ENCODE assay signal across 12 cellular contexts in genomic region chr22:44049369-44050231, GRCh38. TPM values are rescaled to one million over a fixed set of nuclear protein-coding genes. Genes with fewer than 3 reads are reported as not detected.
DNase-seq lines count a peak whose midpoint lies in the region; ATAC-seq, FAIRE-seq and TF ChIP-seq lines count a peak whose summit lies in the region.
"Had no signal": no experiment of that assay in that cellular context is flagged by ENCODE, and none has a peak within 500 bp of the region (broad histone marks: within the 10 kb centered on the region; RNA-seq: fewer than 3 reads in every experiment).

No MANE protein-coding gene starts in this region.

- CTCF ChIA-PET in CD4-positive, alpha-beta T cell (lab: Charles Lee): no interaction called here
- CTCF ChIA-PET in H1 (lab: Charles Lee; ENCODE audit: partially characterized antibody): interaction anchor here (0.8 to 2.9 kb wide), 4 partner anchors 10 to 308 kb away, joined by 3 to 8 read pairs (median 4); no protein-coding TSS in a partner anchor

- H2BK20ac ChIP-seq in H1 (ENCODE audit: low read length): no peak overlapping the region

- no peak overlapping the region for H3K56ac ChIP-seq in H1 (replicated peaks; ENCODE audit: insufficient read length, low read depth, low read length)

- POLR2A ChIA-PET in CD4-positive, alpha-beta T cell (lab: Charles Lee): no interaction called here
- POLR2A ChIA-PET in H1 (lab: Charles Lee; ENCODE audit: partially characterized antibody): no interaction called here

- H3K4me3 ChIP-seq in H1 (ENCODE audit: extremely low read depth in 1 of 4, insufficient read depth in 2 of 4, low read depth in 3 of 4, low read length in 4 of 4): no peak overlapping the region

- no peak overlapping the region for H3K23ac ChIP-seq in H1 (ENCODE audit: insufficient read length)

- no peak overlapping the region for H4K91ac ChIP-seq in H1 (replicated peaks; ENCODE audit: insufficient read length, low read length)

- H3K27ac ChIP-seq in CD4-positive, alpha-beta T cell (ENCODE audit: low read depth, low read length): no peak overlapping the region
- H3K27ac ChIP-seq in H1 (ENCODE audit: low read depth, low read length): no peak overlapping the region

- ATAC-seq in CD4-positive, alpha-beta T cell (ENCODE audit: poor library complexity): no peak
- ATAC-seq in activated T-cell treated with anti-CD3 and anti-CD28 coated beads, Interleukin-2, amount 50 U/mL, for 72 hours (replicated peaks in 1 of 2): no peak
- no peak for ATAC-seq in activated CD4-positive, CD25-positive, alpha-beta regulatory T cell treated with anti-CD3 and anti-CD28 coated beads, Interleukin-2, amount 50 U/mL, for 24 hours
- no peak for ATAC-seq in HG03196 (IDR thresholded peaks at IDR 0.05; ENCODE audit: unreplicated experiment)

- TF ChIP-seq CTCF in CD4-positive, alpha-beta T cell (IDR thresholded peaks at IDR 0.05): no peak
- TF ChIP-seq CTCF in H1 (IDR thresholded peaks at IDR 0.05; ENCODE audit: control extremely low read depth in 1 of 3, insufficient read depth in 1 of 3, low read depth in 1 of 3, low read length in 3 of 3): no peak

- H3K27me3 ChIP-seq in CD4-positive, alpha-beta T cell (ENCODE audit: control insufficient read depth, insufficient read depth, low read length): no peaks in the 10 kb centered on the region
- H3K27me3 ChIP-seq in H1 (replicated peaks in 1 of 4; ENCODE audit: control insufficient read depth in 3 of 4, extremely low read depth in 1 of 4, insufficient read depth in 3 of 4, low read length in 3 of 4): no peaks in the 10 kb centered on the region

- H2BK120ac ChIP-seq in H1 (replicated peaks; ENCODE audit: low read depth, low read length): no peak overlapping the region

- H3K79me1 ChIP-seq in H1 (ENCODE audit: low read depth, low read length): no peaks in the 10 kb centered on the region; the same call in 1 of the 2 replicates

- H2AFZ ChIP-seq in H1 (ENCODE audit: low read length): no peak overlapping the region

- no peaks in the 10 kb centered on the region for H3K9me3 Mint-ChIP-seq in CD4-positive, alpha-beta T cell
- H3K9me3 Mint-ChIP-seq in activated T-cell treated with anti-CD3 and anti-CD28 coated beads, Interleukin-2, amount 50 U/mL, for 72 hours: no peaks in the 10 kb centered on the region
- H3K9me3 Mint-ChIP-seq: activated CD4-positive, alpha-beta memory T cell treated with anti-CD3 and anti-CD28 coated beads, Interleukin-2, amount 10 ng/mL, durations not matched to agents 7 days and 5 days; activated naive CD4-positive, alpha-beta T cell treated with anti-CD3 and anti-CD28 coated beads, Interleukin-2, amount 50 U/mL, for 24 hours had no signal

- no peak overlapping the region for H3K9ac ChIP-seq in H1 (replicated peaks in 1 of 4; ENCODE audit: extremely low read depth in 1 of 4, low read depth in 3 of 4, low read length in 3 of 4)

- no peak overlapping the region for H2BK12ac ChIP-seq in H1 (ENCODE audit: low read depth, low read length)

- 0 out of 2 replicates have a peak overlapping the region, but pooled peaks have one; percentile 61 for H2BK15ac ChIP-seq in H1 (ENCODE audit: low read length)

- TF ChIP-seq POLR2A in H1 (IDR thresholded peaks at IDR 0.05; ENCODE audit: control extremely low read depth in 1 of 2, low read depth in 2 of 2, low read length in 2 of 2): no peak

- TF ChIP-seq EP300 in H1 (IDR thresholded peaks at IDR 0.05; ENCODE audit: borderline replicate concordance in 1 of 2, low read depth in 2 of 2, low read length in 2 of 2): no peak

- H4K20me1 ChIP-seq in H1 (replicated peaks in 1 of 2; ENCODE audit: control insufficient read depth in 1 of 2, insufficient read depth in 2 of 2, low read length in 2 of 2): no peaks in the 10 kb centered on the region

- H3K9me3 ChIP-seq in CD4-positive, alpha-beta T cell (ENCODE audit: control insufficient read depth, low read length): no peaks in the 10 kb centered on the region
- H3K9me3 ChIP-seq in H1 (ENCODE audit: insufficient read depth in 2 of 2, low read depth in 1 of 2, low read length in 1 of 2): no peaks in the 10 kb centered on the region

- H3K4me2 ChIP-seq in H1 (ENCODE audit: insufficient read depth in 1 of 2, low read depth in 2 of 2, low read length in 2 of 2): no peak overlapping the region

- H3K18ac ChIP-seq in H1 (ENCODE audit: extremely low read depth, low read length): peak overlapping the region; percentile 60

- peak overlapping the region; percentile 38 for H3K4me3 Mint-ChIP-seq in CD4-positive, alpha-beta T cell
- peak overlapping the region in 1 of 2 donors; percentile 46 for H3K4me3 Mint-ChIP-seq in activated T-cell treated with anti-CD3 and anti-CD28 coated beads, Interleukin-2, amount 50 U/mL, for 72 hours
- H3K4me3 Mint-ChIP-seq: activated CD4-positive, alpha-beta memory T cell treated with anti-CD3 and anti-CD28 coated beads, Interleukin-2, amount 10 ng/mL, durations not matched to agents 7 days and 5 days; activated naive CD4-positive, alpha-beta T cell treated with anti-CD3 and anti-CD28 coated beads, Interleukin-2, amount 50 U/mL, for 24 hours had no signal

- no peak overlapping the region for H3K27ac Mint-ChIP-seq in CD4-positive, alpha-beta T cell
- no peak overlapping the region for H3K27ac Mint-ChIP-seq in activated T-cell treated with anti-CD3 and anti-CD28 coated beads, Interleukin-2, amount 50 U/mL, for 72 hours
- H3K27ac Mint-ChIP-seq: activated CD4-positive, alpha-beta memory T cell treated with anti-CD3 and anti-CD28 coated beads, Interleukin-2, amount 10 ng/mL, durations not matched to agents 7 days and 5 days; activated naive CD4-positive, alpha-beta T cell treated with anti-CD3 and anti-CD28 coated beads, Interleukin-2, amount 50 U/mL, for 24 hours had no signal

- no peak overlapping the region for H2BK5ac ChIP-seq in H1 (ENCODE audit: low read depth, low read length)

- H3K4ac ChIP-seq in H1 (replicated peaks; ENCODE audit: insufficient read length, low read depth, low read length): no peak overlapping the region

- H3K4me1 Mint-ChIP-seq in CD4-positive, alpha-beta T cell (ENCODE audit: low read depth): peaks cover 19% of the 10 kb centered on the region
- peaks cover 29% of the 10 kb centered on the region for H3K4me1 Mint-ChIP-seq in activated T-cell treated with anti-CD3 and anti-CD28 coated beads, Interleukin-2, amount 50 U/mL, for 72 hours (ENCODE audit: low read depth)

- no peaks in the 10 kb centered on the region for H3K23me2 ChIP-seq in H1 (ENCODE audit: low read depth, low read length)

- no peak for TF ChIP-seq RAD21 in H1 (IDR thresholded peaks at IDR 0.05 in 1 of 2, conservative IDR thresholded peaks at IDR 0.05 in 1 of 2; ENCODE audit: low read depth in 2 of 2, low read length in 2 of 2)

- H3K79me2 ChIP-seq in H1 (ENCODE audit: control insufficient read depth in 1 of 2, insufficient read depth in 2 of 2, low read length in 2 of 2): no peaks in the 10 kb centered on the region

- H3K14ac ChIP-seq in H1 (ENCODE audit: insufficient read length): no peak overlapping the region

- H2AK5ac ChIP-seq in H1 (ENCODE audit: low read depth, low read length): 0 out of 2 replicates have a peak overlapping the region, but pooled peaks have one; percentile 13

- intact Hi-C loops in CD4-positive, alpha-beta T cell (cut with DNase I, micrococcal nuclease): no loop called here

- 91% methylated on average over 24 of the region's 24 CpGs; no CpG with 5 or more reads in 1 of the 2 experiments for whole genome bisulfite sequencing in H1 (ENCODE audit: extremely low coverage in 1 of 2, insufficient coverage in 1 of 2, insufficient read length in 1 of 2, insufficient replicate concordance in 2 of 2, low coverage in 1 of 2, low lambda C conversion rate in 2 of 2, missing lambda C conversion rate in 1 of 2), 2 experiments

- no peak for FAIRE-seq in H1 (lab: Jason Lieb, UNC)

- H3K27me3 Mint-ChIP-seq in CD4-positive, alpha-beta T cell: peaks cover 5% of the 10 kb centered on the region
- peaks cover 10% of the 10 kb centered on the region for H3K27me3 Mint-ChIP-seq in activated T-cell treated with anti-CD3 and anti-CD28 coated beads, Interleukin-2, amount 50 U/mL, for 72 hours (ENCODE audit: low read depth)
- H3K27me3 Mint-ChIP-seq: activated CD4-positive, alpha-beta memory T cell treated with anti-CD3 and anti-CD28 coated beads, Interleukin-2, amount 10 ng/mL, durations not matched to agents 7 days and 5 days had no signal

- no peaks in the 10 kb centered on the region for H3K36me3 Mint-ChIP-seq in CD4-positive, alpha-beta T cell (ENCODE audit: low read depth)
- H3K36me3 Mint-ChIP-seq in activated T-cell treated with anti-CD3 and anti-CD28 coated beads, Interleukin-2, amount 50 U/mL, for 72 hours (ENCODE audit: insufficient read depth in 2 of 2): peaks cover 0 to 2% of the 10 kb centered on the region in 2 donors
- H3K36me3 Mint-ChIP-seq: activated naive CD4-positive, alpha-beta T cell treated with anti-CD3 and anti-CD28 coated beads, Interleukin-2, amount 50 U/mL, for 24 hours had no signal

- no peak overlapping the region for H4K8ac ChIP-seq in H1 (ENCODE audit: extremely low read depth, insufficient read depth, low read length)

- peaks cover 3 to 11% (median 5%) of the 10 kb centered on the region in 4 experiments for H3K4me1 ChIP-seq in H1 (replicated peaks in 1 of 4; ENCODE audit: control insufficient read depth in 3 of 4, insufficient read depth in 4 of 4, low read length in 3 of 4)

- H3K36me3 ChIP-seq in H1 (ENCODE audit: control insufficient read depth in 2 of 4, insufficient read depth in 4 of 4, low read length in 3 of 4): no peaks in the 10 kb centered on the region

- no peak for DNase-seq in CD4-positive, alpha-beta T cell
- DNase-seq in NCI-H69 (lab: John Stamatoyannopoulos, UW) (peak; percentile 48), H1 (ENCODE audit: low read depth in 1 of 2, low spot score in 2 of 2) (no peak), pons (ENCODE audit: low spot score) (peak; percentile 26), 8988T (no peak)
- DNase-seq in activated T-cell treated with anti-CD3 and anti-CD28 coated beads, Interleukin-2, amount 50 U/mL, for 72 hours: no peak
- DNase-seq: activated CD4-positive, alpha-beta memory T cell treated with anti-CD3 and anti-CD28 coated beads, Interleukin-2, amount 10 ng/mL, durations not matched to agents 7 days and 5 days; COR-L47; NCI-H2029 treated with DMSO at 0.1 percent for 48 hours had no signal

- H4K5ac ChIP-seq in H1 (ENCODE audit: insufficient read length, low read depth, low read length): no peak overlapping the region

TF ChIP-seq in H1, 55 proteins besides CTCF, POLR2A, EP300 and RAD21 (continues in another document):
- no peak for TF ChIP-seq CREB1 (IDR thresholded peaks at IDR 0.05)

RNA-seq across cellular contexts. Expression of gene PARVB, which starts 25.5 kb away (rescaled TPM):
- 1 to 10 TPM; 6.2 to 6.4 TPM for total RNA-seq in CD4-positive, alpha-beta T cell
- total RNA-seq in H1 (2021; fragmentation: NEBNext Ultra II Directional; extraction: Animal tissue kit (Norgen Biotek cat#: 25700)): 18.6 and 19.4 TPM in 2 replicates
- polyA plus RNA-seq in H1 (2011; rRNA removed): 14.5 and 18.4 TPM in 2 replicates
- 17.5 TPM for polyA plus RNA-seq in H1 (2011; cell fraction: cytosol; rRNA removed)
- polyA plus RNA-seq in H1 (2011; cell fraction: nucleus; rRNA removed): 14.7 TPM
- polyA plus RNA-seq in H1 (2012, experiment 1 of 2): 10.9 to 16.8 TPM (median 14.0 TPM) in 4 replicates
- polyA plus RNA-seq in H1 (2012, experiment 2 of 2): 10.7 TPM
- polyA plus RNA-seq in H1 (2013, experiment 1 of 2): 7.5 TPM
- polyA plus RNA-seq in H1 (2013, experiment 2 of 2): 7.3 TPM
- 7.6 and 7.7 TPM in 2 replicates for polyA minus RNA-seq in H1 (2011; rRNA and poly(A)+ RNA removed)
- polyA minus RNA-seq in H1 (2011; cell fraction: cytosol; rRNA and poly(A)+ RNA removed): 5.4 TPM
- polyA minus RNA-seq in H1 (2011; cell fraction: nucleus; rRNA and poly(A)+ RNA removed): 2.2 TPM
- total RNA-seq in activated T-cell treated with anti-CD3 and anti-CD28 coated beads, Interleukin-2, amount 50 U/mL, for 72 hours: 10 to 100 TPM; 28.4 to 55.7 TPM

Comparison
In these comparisons a context has a peak if more than half of its experiments do, and no peak if none do; other contexts are left out.
1. DNase-seq: peak in NCI-H69 (single experiment) and pons (single experiment); none in CD4-positive, alpha-beta T cell (0 of 10), H1 (0 of 2), activated T-cell treated with anti-CD3 and anti-CD28 coated beads, Interleukin-2, amount 50 U/mL, for 72 hours (0 of 2) and 8988T (single experiment).